ENCODE assay signal across 8 cellular contexts in genomic region chr3:28286595-28286994, GRCh38. TPM values are rescaled to one million over a fixed set of nuclear protein-coding genes. Genes with fewer than 3 reads are reported as not detected.
A peak's percentile ranks its signal among the peaks of the same experiment; 100 is the strongest.
DNase-seq lines count a peak whose midpoint lies in the region; ATAC-seq, FAIRE-seq and TF ChIP-seq lines count a peak whose summit lies in the region.

No MANE protein-coding gene starts in this region.

- H3K27me3 ChIP-seq in DND-41 (ENCODE audit: insufficient read depth, low read length, poor library complexity) (no peaks in the 10 kb centered on the region), PC-9 (ENCODE audit: insufficient read depth, low read depth) (no peaks in the 10 kb centered on the region), endothelial cell of umbilical vein (ENCODE audit: control insufficient read depth in 2 of 2, insufficient read depth in 2 of 2, low read length in 2 of 2) (no peaks in the 10 kb centered on the region)

- H3K9me1 ChIP-seq in endothelial cell of umbilical vein (replicated peaks; ENCODE audit: control insufficient read depth, extremely low read depth, insufficient read depth, low read length), result no peaks in the 10 kb centered on the region

- POLR2A ChIA-PET in PC-9 (lab: Charles Lee; ENCODE audit: unreplicated experiment), result no interaction called here
- POLR2A ChIA-PET in endothelial cell of umbilical vein (lab: Charles Lee), result no interaction called here

- TF ChIP-seq CTCF in DND-41 (IDR thresholded peaks at IDR 0.05; ENCODE audit: borderline replicate concordance, extremely low read depth, low read length, poor library complexity, severe bottlenecking) (peak; percentile 70), PC-9 (conservative IDR thresholded peaks at IDR 0.05) (peak; percentile 66), endothelial cell of umbilical vein (IDR thresholded peaks at IDR 0.05; ENCODE audit: extremely low read depth in 1 of 2, insufficient read depth in 1 of 2, low read depth in 1 of 2, low read length in 2 of 2) (peak; percentile 27 to 29), natural killer cell (IDR thresholded peaks at IDR 0.05) (peak; percentile 79)

- no peak overlapping the region for H3K4me3 ChIP-seq in DND-41 (ENCODE audit: low read depth in 1 of 2, low read length in 2 of 2)
- H3K4me3 ChIP-seq in PC-9, result no peak overlapping the region
- H3K4me3 ChIP-seq in endothelial cell of umbilical vein (replicated peaks in 1 of 3; ENCODE audit: insufficient read depth in 1 of 3, low read depth in 1 of 3, low read length in 3 of 3), result no peak overlapping the region

- H3K9ac ChIP-seq in DND-41 (ENCODE audit: low read depth, low read length) (no peak overlapping the region), endothelial cell of umbilical vein (replicated peaks; ENCODE audit: extremely low read depth, insufficient read depth, low read length) (no peak overlapping the region)

- peak overlapping the region; percentile 75 to 87 for H3K27ac Mint-ChIP-seq in natural killer cell

- H3K4me1 ChIP-seq in DND-41 (ENCODE audit: insufficient read depth, low read length) (no peaks in the 10 kb centered on the region; the same call in 1 of the 2 replicates), PC-9 (replicated peaks; ENCODE audit: insufficient read depth) (no peaks in the 10 kb centered on the region), endothelial cell of umbilical vein (ENCODE audit: control insufficient read depth, extremely low read depth, insufficient read depth, low read length) (no peaks in the 10 kb centered on the region)

- H3K36me3 ChIP-seq in DND-41 (ENCODE audit: insufficient read depth, low read length) (0 out of 2 replicates have a peak, but pooled peaks cover 3% of the 10 kb centered on the region), PC-9 (ENCODE audit: low read depth) (no peaks in the 10 kb centered on the region), endothelial cell of umbilical vein (ENCODE audit: control insufficient read depth in 2 of 2, extremely low read depth in 1 of 2, insufficient read depth in 2 of 2, low read length in 2 of 2) (no peaks in the 10 kb centered on the region)

- BruUV-seq in PC-9 (replicated peaks; lab: Mats Ljungman, UMichigan) (no TSS peak), endothelial cell of umbilical vein (replicated peaks; lab: Mats Ljungman, UMichigan) (no TSS peak)

- DNase-seq in DND-41, result no peak
- DNase-seq in PC-9, result no peak
- peak; percentile 54 for DNase-seq in endothelial cell of umbilical vein (ENCODE audit: low read depth, low spot score)
- no peak for DNase-seq in natural killer cell
- DNase-seq in activated CD4-positive, alpha-beta T cell treated with anti-CD3 and anti-CD28 coated beads for 4 hours, result no peak
- no peak for DNase-seq in hypothalamus (lab: John Stamatoyannopoulos, UW)

- peaks cover 32 to 36% of the 10 kb centered on the region in 2 donors for H3K4me1 Mint-ChIP-seq in natural killer cell

- no peaks in the 10 kb centered on the region for H3K9me2 ChIP-seq in PC-9 (ENCODE audit: insufficient read depth)

- peak; percentile 90 for ATAC-seq in DND-41 (ENCODE audit: insufficient read depth, low read depth)
- peak; percentile 85 for ATAC-seq in GM19452 (IDR thresholded peaks at IDR 0.05; ENCODE audit: unreplicated experiment)
- ATAC-seq in HG03432 (IDR thresholded peaks at IDR 0.05; ENCODE audit: unreplicated experiment), result peak; percentile 96
- ATAC-seq in natural killer cell, result peak; percentile 85 to 91 (median 86)

- H3K27me3 Mint-ChIP-seq in natural killer cell (ENCODE audit: low read depth in 2 of 2), result no peaks in the 10 kb centered on the region

- H3K36me3 Mint-ChIP-seq in natural killer cell, result no peaks in the 10 kb centered on the region

- FAIRE-seq in endothelial cell of umbilical vein (lab: Jason Lieb, UNC), result no peak

- no peak overlapping the region for H3K27ac ChIP-seq in DND-41 (ENCODE audit: low read length)
- H3K27ac ChIP-seq in PC-9, result no peak overlapping the region
- H3K27ac ChIP-seq in endothelial cell of umbilical vein (ENCODE audit: insufficient read depth, low read depth, low read length), result no peak overlapping the region

- intact Hi-C loops in PC-9 (cut with micrococcal nuclease; ENCODE audit: unreplicated experiment) (no loop called here), endothelial cell of umbilical vein (cut with micrococcal nuclease) (loop anchor here (1.0 kb wide), 1 partner anchor 574 kb away; no protein-coding TSS in a partner anchor), natural killer cell (cut with micrococcal nuclease) (loop anchor here (2.0 kb wide), 1 partner anchor 574 kb away; no protein-coding TSS in a partner anchor)

- dilution Hi-C loops in endothelial cell of umbilical vein (cut with MboI; ENCODE audit: extremely low pct_ligation_motif_present, low sequenced_read_pairs), result no loop called here

- H3K79me2 ChIP-seq in DND-41 (ENCODE audit: insufficient read depth, low read length) (no peaks in the 10 kb centered on the region), PC-9 (ENCODE audit: low read depth) (no peaks in the 10 kb centered on the region), endothelial cell of umbilical vein (ENCODE audit: control insufficient read depth, insufficient read depth, low read length) (no peaks in the 10 kb centered on the region)

- TF ChIP-seq POLR2A in endothelial cell of umbilical vein (IDR thresholded peaks at IDR 0.05; ENCODE audit: low read depth, low read length), result no peak

- CTCF ChIA-PET in PC-9 (lab: Charles Lee) (interaction anchor here (0.6 to 1.0 kb wide), 2 partner anchors 565 to 574 kb away, joined by 3 to 5 read pairs; no protein-coding TSS in a partner anchor), endothelial cell of umbilical vein (lab: Charles Lee) (interaction anchor here (0.6 to 4.3 kb wide), 20 partner anchors 8 to 1156 kb away, joined by 3 to 46 read pairs (median 4); partner anchors contain the start of gene EOMES)

- H3K4me3 Mint-ChIP-seq in natural killer cell, result peak overlapping the region; percentile 76

- no peak overlapping the region for H2AFZ ChIP-seq in DND-41 (ENCODE audit: low read depth, low read length)
- H2AFZ ChIP-seq in PC-9, result no peak overlapping the region
- no peak overlapping the region for H2AFZ ChIP-seq in endothelial cell of umbilical vein (ENCODE audit: low read depth, low read length)

- no peaks in the 10 kb centered on the region for H3K9me3 Mint-ChIP-seq in natural killer cell

- H3F3A ChIP-seq in PC-9 (ENCODE audit: insufficient read depth, low read depth), result no peaks in the 10 kb centered on the region; the same call in 1 of the 2 replicates

- H3K4me2 ChIP-seq in DND-41 (ENCODE audit: insufficient read depth, low read length) (no peak overlapping the region), PC-9 (no peak overlapping the region), endothelial cell of umbilical vein (ENCODE audit: insufficient read depth, low read length) (no peak overlapping the region)

- H4K20me1 ChIP-seq in DND-41 (ENCODE audit: insufficient read depth, low read length) (no peaks in the 10 kb centered on the region), PC-9 (ENCODE audit: insufficient read depth) (0 out of 2 replicates have a peak, but pooled peaks cover 5% of the 10 kb centered on the region), endothelial cell of umbilical vein (replicated peaks; ENCODE audit: control insufficient read depth, extremely low read depth, insufficient read depth, low read length) (no peaks in the 10 kb centered on the region)

- H3K9me3 ChIP-seq in DND-41 (ENCODE audit: insufficient read depth, low read length, severe bottlenecking) (no peaks in the 10 kb centered on the region), PC-9 (ENCODE audit: insufficient read depth, low read depth) (no peaks in the 10 kb centered on the region), endothelial cell of umbilical vein (replicated peaks; ENCODE audit: control insufficient read depth, insufficient read depth, low read length) (no peaks in the 10 kb centered on the region)

TF ChIP-seq in endothelial cell of umbilical vein, 7 proteins besides CTCF, POLR2A, EP300 and RAD21:
- TF ChIP-seq EZH2 (IDR thresholded peaks at IDR 0.05; ENCODE audit: borderline replicate concordance, low read depth, low read length, severe bottlenecking) (no peak), MYC (IDR thresholded peaks at IDR 0.05; ENCODE audit: low read depth, low read length) (no peak)

RNA-seq across cellular contexts. Expression of gene CMC1, which starts 45.2 kb away (rescaled TPM):
- total RNA-seq in PC-9 (2021), result 26.7 and 33.8 TPM in 2 replicates
- total RNA-seq in endothelial cell of umbilical vein, result 15.3 and 18.6 TPM in 2 replicates
- polyA plus RNA-seq in endothelial cell of umbilical vein, result 9.0 and 13.1 TPM in 2 replicates
- 16.2 and 17.5 TPM in 2 replicates for polyA plus RNA-seq in endothelial cell of umbilical vein (2011; cell fraction: cytosol; rRNA removed)
- 12.5 and 15.5 TPM in 2 replicates for polyA plus RNA-seq in endothelial cell of umbilical vein (2011; cell fraction: nucleus; rRNA removed)
- polyA plus RNA-seq in endothelial cell of umbilical vein (2012), result 26.7 and 29.4 TPM in 2 replicates
- 3.0 and 3.4 TPM in 2 replicates for polyA minus RNA-seq in endothelial cell of umbilical vein
- 12.1 TPM for polyA minus RNA-seq in endothelial cell of umbilical vein (2011; cell fraction: cytosol; rRNA and poly(A)+ RNA removed)
- 14.3 and 15.1 TPM in 2 replicates for polyA minus RNA-seq in endothelial cell of umbilical vein (2011; cell fraction: nucleus; rRNA and poly(A)+ RNA removed)
- total RNA-seq in natural killer cell, result 100 to 1,000 TPM; 122 to 157 (median 136) TPM

Comparison
In these comparisons a context has a peak if more than half of its experiments do, and no peak if none do; other contexts are left out.
1. CTCF ChIP-seq: peak in every context shown above with its lines; median percentile 79 in natural killer cell; 70 in DND-41; 66 in PC-9; 28 in endothelial cell of umbilical vein.